12 cellular contexts compared by ENCODE assay signal in the genomic region with DNA sequence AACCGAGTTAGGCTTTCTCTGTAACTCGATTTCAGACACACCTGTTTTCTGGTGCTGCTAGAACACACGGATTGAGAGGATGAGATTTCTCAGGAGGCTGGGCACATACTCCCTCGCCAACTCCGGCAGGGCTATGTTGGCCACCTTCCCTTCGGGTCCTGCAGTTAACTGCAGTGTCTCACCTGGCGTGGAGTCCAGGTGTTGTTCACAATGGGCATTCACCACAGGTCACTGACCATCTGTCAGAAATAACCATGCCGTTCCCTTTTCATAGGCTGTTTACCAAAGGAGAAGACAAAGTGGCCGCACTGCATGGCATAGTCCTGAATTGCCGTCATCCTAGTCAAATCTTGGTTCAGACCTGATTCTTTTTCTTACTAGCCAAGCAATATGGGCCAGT.
"Had no signal": no experiment of that assay in that cellular context is flagged by ENCODE, and none has a peak within 500 bp of the region (broad histone marks: within the 10 kb centered on the region; RNA-seq: fewer than 3 reads in every experiment).

No MANE protein-coding gene starts in this region.

- H3K4me1 ChIP-seq: parathyroid adenoma had no signal

- H3K4me3 ChIP-seq: breast epithelium, dorsolateral prefrontal cortex, gastroesophageal sphincter, heart right ventricle, lung had no signal

- H3K36me3 ChIP-seq: breast epithelium, gastroesophageal sphincter, heart right ventricle had no signal

- DNase-seq: activated CD4-positive, alpha-beta T cell treated with anti-CD3 and anti-CD28 coated beads for 48 hours; activated CD8-positive, alpha-beta T cell treated with anti-CD3 and anti-CD28 coated beads, Interleukin-2, amount 10 ng/mL, durations not matched to agents 7 days and 5 days; activated naive CD4-positive, alpha-beta T cell treated with Interleukin-2 at 50 U/mL for 16 hours; aorta; dorsolateral prefrontal cortex; heart right ventricle; midbrain; T-helper 17 cell had no signal

- H3K9me3 ChIP-seq: breast epithelium, gastroesophageal sphincter, heart right ventricle had no signal

- H3K27ac ChIP-seq: breast epithelium, dorsolateral prefrontal cortex, gastroesophageal sphincter, heart right ventricle, parathyroid adenoma had no signal
